In the genomic region with DNA sequence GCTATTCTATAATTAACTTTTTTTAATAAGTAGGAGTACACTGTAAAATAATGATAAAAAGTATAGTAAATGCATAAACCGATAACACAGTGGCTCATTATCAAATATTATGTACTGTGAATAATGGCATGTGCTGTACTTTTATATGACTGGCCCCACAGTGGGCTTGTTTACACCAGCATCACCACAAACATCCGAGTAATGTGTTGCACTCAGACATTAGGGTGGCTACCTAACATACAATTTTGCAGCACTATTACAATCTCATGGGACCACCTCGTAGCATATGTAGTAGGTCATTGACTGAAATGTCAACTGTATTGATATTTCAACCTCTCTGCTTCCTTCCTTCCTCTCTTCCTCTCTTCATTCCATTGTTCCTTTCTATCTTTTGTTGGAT, we compare ENCODE assay signal across 31 cellular contexts. TPM values are rescaled to one million over a fixed set of nuclear protein-coding genes. Genes with fewer than 3 reads are reported as not detected.
"Had no signal": no experiment of that assay in that cellular context is flagged by ENCODE, and none has a peak within 500 bp of the region (broad histone marks: within the 10 kb centered on the region; RNA-seq: fewer than 3 reads in every experiment).

No MANE protein-coding gene starts in this region.

- DNase-seq: activated CD4-positive, alpha-beta T cell treated with anti-CD3 and anti-CD28 coated beads for 48 hours; activated CD4-positive, alpha-beta T cell treated with anti-CD3 and anti-CD28 coated beads, Interleukin-2, amount 50 U/mL, for 4 hours; activated CD4-positive, CD25-positive, alpha-beta regulatory T cell treated with anti-CD3 and anti-CD28 coated beads, Interleukin-2, amount 50 U/mL, for 72 hours; activated CD8-positive, alpha-beta memory T cell treated with anti-CD3 and anti-CD28 coated beads, Interleukin-2, amount 50 U/mL, for 48 hours; activated CD8-positive, alpha-beta T cell treated with anti-CD3 and anti-CD28 coated beads, Interleukin-2, amount 10 ng/mL, durations not matched to agents 7 days and 5 days; activated effector memory CD4-positive, alpha-beta T cell treated with anti-CD3 and anti-CD28 coated beads, Interleukin-2, amount 50 U/mL, for 16 hours; activated naive CD4-positive, alpha-beta T cell treated with Interleukin-2 at 50 U/mL for 16 hours; activated naive CD8-positive, alpha-beta T cell treated with anti-CD3 and anti-CD28 coated beads, Interleukin-2, amount 50 U/mL, for 24 hours; activated T-cell treated with anti-CD3 and anti-CD28 coated beads, Interleukin-2, amount 50 U/mL, for 24 hours; amygdala; cerebellar nuclear complex; colonic mucosa; Kasumi-1; MV-4-11; NCI-H1092 treated with DMSO at 0.1 percent for 48 hours; NCI-H1417 treated with DMSO at 0.1 percent for 48 hours; NCI-H1694; NCI-H2029; NCI-H2107; NCI-H2171 treated with DMSO at 0.1 percent for 48 hours; NCI-H510A; NCI-H526 treated with DMSO at 0.1 percent for 48 hours; NCI-H82; OCI-M1; Peyer's patch; Right ventricle myocardium superior; T-helper 17 cell; T-helper 9 cell had no signal

RNA-seq across cellular contexts. Expression of a gene that starts 51.7 kb away (rescaled TPM):
- total RNA-seq: activated CD8-positive, alpha-beta T cell treated with anti-CD3 and anti-CD28 coated beads, Interleukin-2, amount 10 ng/mL, durations not matched to agents 7 days and 5 days; activated naive CD4-positive, alpha-beta T cell treated with anti-CD3 and anti-CD28 coated beads, Interleukin-2, amount 50 U/mL, for 72 hours; colonic mucosa; Peyer's patch; Right ventricle myocardium superior; SK-MEL-5; T-helper 17 cell; WTC11 had no signal
